1 cellular context compared by ENCODE assay signal in the genomic region with DNA sequence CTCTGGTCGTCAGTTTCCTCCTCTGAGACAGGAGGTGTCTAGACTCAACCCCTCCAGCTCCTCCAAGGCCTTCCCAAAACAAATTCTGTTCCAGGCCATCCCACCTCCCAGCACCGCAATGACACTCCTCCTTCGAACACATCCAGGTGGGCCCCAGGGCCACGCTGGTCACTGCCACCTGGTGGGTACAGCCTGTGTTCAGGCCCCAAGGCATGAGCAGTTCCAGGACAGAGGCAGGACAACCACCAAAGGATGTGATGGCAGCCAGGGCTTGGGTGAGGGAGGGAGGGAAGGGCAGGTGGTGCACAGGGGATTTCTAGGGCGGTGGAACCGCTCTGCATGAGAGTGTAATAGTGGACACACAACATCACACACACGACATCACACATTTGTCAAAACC.
TF ChIP-seq lines count a peak whose summit lies in the region.

No MANE protein-coding gene starts in this region.

TF ChIP-seq in liver, 16 proteins besides CTCF, POLR2A, EP300 and RAD21 (continued from another document):
- TF ChIP-seq REST (IDR thresholded peaks at IDR 0.05) (no peak), NR2F2 (IDR thresholded peaks at IDR 0.05) (no peak), FOXA2 (IDR thresholded peaks at IDR 0.05) (no peak), ATF3 (IDR thresholded peaks at IDR 0.05) (no peak), EGR1 (IDR thresholded peaks at IDR 0.05; ENCODE audit: low read depth in 2 of 2) (no peak), SP1 (IDR thresholded peaks at IDR 0.05) (no peak), TAF1 (conservative IDR thresholded peaks at IDR 0.05) (no peak), JUND (IDR thresholded peaks at IDR 0.05) (no peak), HNF4A (conservative IDR thresholded peaks at IDR 0.05) (no peak), YY1 (IDR thresholded peaks at IDR 0.05) (no peak)
- TF ChIP-seq, protein P1, sequence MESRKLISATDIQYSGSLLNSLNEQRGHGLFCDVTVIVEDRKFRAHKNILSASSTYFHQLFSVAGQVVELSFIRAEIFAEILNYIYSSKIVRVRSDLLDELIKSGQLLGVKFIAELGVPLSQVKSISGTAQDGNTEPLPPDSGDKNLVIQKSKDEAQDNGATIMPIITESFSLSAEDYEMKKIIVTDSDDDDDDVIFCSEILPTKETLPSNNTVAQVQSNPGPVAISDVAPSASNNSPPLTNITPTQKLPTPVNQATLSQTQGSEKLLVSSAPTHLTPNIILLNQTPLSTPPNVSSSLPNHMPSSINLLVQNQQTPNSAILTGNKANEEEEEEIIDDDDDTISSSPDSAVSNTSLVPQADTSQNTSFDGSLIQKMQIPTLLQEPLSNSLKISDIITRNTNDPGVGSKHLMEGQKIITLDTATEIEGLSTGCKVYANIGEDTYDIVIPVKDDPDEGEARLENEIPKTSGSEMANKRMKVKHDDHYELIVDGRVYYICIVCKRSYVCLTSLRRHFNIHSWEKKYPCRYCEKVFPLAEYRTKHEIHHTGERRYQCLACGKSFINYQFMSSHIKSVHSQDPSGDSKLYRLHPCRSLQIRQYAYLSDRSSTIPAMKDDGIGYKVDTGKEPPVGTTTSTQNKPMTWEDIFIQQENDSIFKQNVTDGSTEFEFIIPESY (IDR thresholded peaks at IDR 0.05) = no peak
